27 cellular contexts compared by ENCODE assay signal in the genomic region with DNA sequence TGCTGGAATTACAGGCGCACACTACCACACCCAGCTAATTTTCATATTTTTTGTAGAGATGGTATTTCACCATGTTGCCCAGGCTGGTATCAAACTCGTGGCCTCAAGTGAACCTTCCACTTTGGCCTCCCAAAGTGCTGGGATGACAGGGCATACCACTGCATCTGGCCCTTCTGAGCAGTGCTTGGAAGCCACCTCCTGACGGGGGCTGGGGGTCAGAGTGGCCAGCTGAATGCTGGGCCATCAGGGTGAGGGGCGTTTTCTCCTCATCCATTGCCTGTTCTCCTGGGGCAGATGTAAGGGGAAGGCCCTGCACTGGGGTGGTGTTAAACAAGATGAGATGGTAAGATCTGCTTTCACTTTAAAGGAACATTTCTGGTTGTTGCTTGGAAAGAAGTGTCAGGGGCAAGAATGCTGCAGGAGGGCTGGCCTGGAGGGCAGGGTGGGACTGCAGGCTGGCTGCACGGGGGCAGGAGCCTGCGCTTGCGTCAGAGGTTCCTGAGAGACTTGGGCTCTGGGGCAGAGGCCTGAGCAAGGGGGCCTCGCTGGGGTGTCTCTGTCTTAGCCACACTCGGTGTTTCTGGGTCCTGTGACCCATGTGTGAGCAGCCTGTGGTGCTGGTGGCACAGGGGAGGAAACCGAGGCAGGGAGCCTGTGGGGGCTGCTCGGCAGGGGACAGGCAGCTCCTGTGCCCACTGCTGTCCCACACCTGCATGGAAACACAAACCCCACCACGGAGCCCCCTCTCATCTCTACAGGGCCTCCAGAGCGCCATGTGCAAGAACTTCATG.
"Had no signal": no experiment of that assay in that cellular context is flagged by ENCODE, and none has a peak within 500 bp of the region (broad histone marks: within the 10 kb centered on the region; RNA-seq: fewer than 3 reads in every experiment).

No MANE protein-coding gene starts in this region.

- DNase-seq: dermis blood vessel endothelial cell; effector memory CD4-positive, alpha-beta T cell; foreskin keratinocyte; kidney glomerular epithelial cell; mesendoderm; midbrain; occipital lobe; ovary; posterior cingulate gyrus; small intestine; stimulated activated CD4-positive, alpha-beta T cell treated with anti-CD3 and anti-CD28 coated beads, Interleukin-15, amount 100 ng/mL, for 24 hours; stimulated activated CD4-positive, alpha-beta T cell treated with anti-CD3 and anti-CD28 coated beads, Interleukin-2, amount 100 ng/mL, for 48 hours; stimulated activated naive CD4-positive, alpha-beta T cell treated with Interleukin-2 at 50 U/mL for 16 hours; stomach; thyroid gland; trophoblast cell had no signal

- H3K79me2 ChIP-seq: hepatocyte had no signal

- H3K36me3 Mint-ChIP-seq: naive thymus-derived CD4-positive, alpha-beta T cell had no signal

- FAIRE-seq: endothelial cell of umbilical vein, islet of Langerhans, small intestine had no signal

- H3K9me3 ChIP-seq: esophagus muscularis mucosa, gastroesophageal sphincter, heart left ventricle, ovary, psoas muscle, right lobe of liver, stomach, thyroid gland had no signal

- H3K27ac Mint-ChIP-seq: naive thymus-derived CD4-positive, alpha-beta T cell; nephron had no signal

- H3K4me3 ChIP-seq: coronary artery, esophagus muscularis mucosa, gastroesophageal sphincter, heart left ventricle, hepatocyte, ovary, psoas muscle, right lobe of liver, stomach, thyroid gland had no signal

- H3K4me2 ChIP-seq: hepatocyte had no signal

- H3K4me3 Mint-ChIP-seq: naive thymus-derived CD4-positive, alpha-beta T cell; nephron had no signal

- H3K4me1 Mint-ChIP-seq: nephron had no signal

- H2AFZ ChIP-seq: hepatocyte had no signal

- H3K9me3 Mint-ChIP-seq: naive thymus-derived CD4-positive, alpha-beta T cell; nephron had no signal

- H3K4me1 ChIP-seq: foreskin keratinocyte, psoas muscle had no signal

- H3K27ac ChIP-seq: coronary artery, esophagus muscularis mucosa, foreskin keratinocyte, gastroesophageal sphincter, heart left ventricle, hepatocyte, ovary, psoas muscle, right lobe of liver, stomach, thyroid gland had no signal

- H3K27me3 ChIP-seq: ovary, right lobe of liver, thyroid gland had no signal

- ATAC-seq: foreskin keratinocyte; gastroesophageal sphincter; heart left ventricle; naive thymus-derived CD4-positive, alpha-beta T cell; psoas muscle; right lobe of liver had no signal
